In genomic region chr12:123520567-123521474, GRCh38 we compare ENCODE assay signal across 2 cellular contexts.
TF ChIP-seq lines count a peak whose summit lies in the region.

No MANE protein-coding gene starts in this region.

TF ChIP-seq in endothelial cell of umbilical vein, 7 proteins besides CTCF, POLR2A, EP300 and RAD21 (continued from another document):
- TF ChIP-seq EZH2 (IDR thresholded peaks at IDR 0.05; ENCODE audit: borderline replicate concordance, low read depth, low read length, severe bottlenecking) (no peak), FOS (IDR thresholded peaks at IDR 0.05; ENCODE audit: borderline replicate concordance, insufficient read depth, low read length) (no peak), MYC (IDR thresholded peaks at IDR 0.05; ENCODE audit: low read depth, low read length) (no peak)

TF ChIP-seq in SK-N-SH, 30 proteins besides CTCF, POLR2A, EP300 and RAD21 (continued from another document):
- TF ChIP-seq USF2 (IDR thresholded peaks at IDR 0.05; ENCODE audit: borderline replicate concordance, low read depth, low read length) (no peak), TAF1 (IDR thresholded peaks at IDR 0.05; ENCODE audit: borderline replicate concordance, low read depth, low read length) (no peak), REST (IDR thresholded peaks at IDR 0.05; ENCODE audit: low read depth, low read length) (no peak), YY1 (IDR thresholded peaks at IDR 0.05; ENCODE audit: low read depth) (no peak), MXI1 (IDR thresholded peaks at IDR 0.05; ENCODE audit: low read depth, low read length) (no peak), POLR2AphosphoS5 (IDR thresholded peaks at IDR 0.05; ENCODE audit: low read depth, low read length) (no peak), SIN3A (IDR thresholded peaks at IDR 0.05; ENCODE audit: borderline replicate concordance, low read depth, low read length) (no peak), ZBTB33 (IDR thresholded peaks at IDR 0.05; ENCODE audit: borderline replicate concordance, low read depth) (no peak), TCF12 (IDR thresholded peaks at IDR 0.05) (no peak)
